In the genomic region with DNA sequence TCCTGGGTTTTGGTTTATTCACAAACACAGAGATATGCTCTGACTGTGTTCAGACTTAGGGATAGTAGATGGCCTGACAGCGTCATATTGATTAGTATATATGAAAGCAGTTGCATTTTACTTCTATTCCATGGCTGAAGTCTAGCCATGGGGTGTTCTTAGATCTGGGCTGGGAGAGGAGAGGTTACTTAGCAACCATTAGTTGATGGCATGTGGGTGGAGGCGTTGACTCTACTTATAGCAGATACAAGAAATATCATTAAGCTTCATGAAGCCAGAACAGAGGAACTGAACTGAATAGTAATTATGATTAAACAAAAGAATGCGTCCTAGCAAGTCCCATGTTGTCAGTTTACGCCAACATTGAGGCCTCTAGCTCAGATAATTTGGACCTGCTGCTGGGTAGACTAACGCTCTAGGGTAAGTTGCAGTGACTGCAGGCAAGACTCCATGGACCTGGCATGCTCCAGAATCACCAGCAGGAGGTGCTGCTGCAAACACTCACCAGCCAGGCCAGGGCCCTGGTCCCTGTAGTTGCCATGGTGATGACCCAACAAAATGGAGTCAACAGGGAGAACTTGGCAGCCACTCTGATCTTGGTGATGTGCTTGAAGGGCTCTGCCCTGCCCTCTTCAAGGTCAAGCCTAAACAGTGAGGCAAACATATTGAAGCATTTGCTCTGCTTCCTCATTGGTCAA, we compare ENCODE assay signal across 14 cellular contexts.
A peak's percentile ranks its signal among the peaks of the same experiment; 100 is the strongest.
DNase-seq lines count a peak whose midpoint lies in the region; ATAC-seq, FAIRE-seq and TF ChIP-seq lines count a peak whose summit lies in the region.
"Had no signal": no experiment of that assay in that cellular context is flagged by ENCODE, and none has a peak within 500 bp of the region (broad histone marks: within the 10 kb centered on the region; RNA-seq: fewer than 3 reads in every experiment).

No MANE protein-coding gene starts in this region.

- no TSS peak for BruUV-seq in Calu3 (replicated peaks; lab: Mats Ljungman, UMichigan)
- no TSS peak for BruUV-seq in HepG2 (replicated peaks; lab: Mats Ljungman, UMichigan)

- H3K9me3 ChIP-seq in WERI-Rb-1 (ENCODE audit: severe bottlenecking) = no peaks in the 10 kb centered on the region
- H3K9me3 ChIP-seq in HepG2 (ENCODE audit: low read length) = peaks cover 8% of the 10 kb centered on the region
- H3K9me3 ChIP-seq in neuronal stem cell (replicated peaks in 1 of 2; ENCODE audit: control insufficient read depth in 2 of 2, insufficient read depth in 1 of 2, low read depth in 1 of 2, low read length in 2 of 2) = peaks cover 6% of the 10 kb centered on the region in 2 donors
- peaks cover 0 to 4% (median 0%) of the 10 kb centered on the region in 3 donors for H3K9me3 ChIP-seq in esophagus squamous epithelium

- no peaks in the 10 kb centered on the region for H3K79me2 ChIP-seq in HepG2 (ENCODE audit: insufficient read depth, low read length)

- H3K18ac ChIP-seq in neuronal stem cell (ENCODE audit: low read length) = no peak overlapping the region

- H3K27me3 ChIP-seq in WERI-Rb-1 (ENCODE audit: insufficient read depth, low read depth, severe bottlenecking) = no peaks in the 10 kb centered on the region
- peaks cover 0 to 8% of the 10 kb centered on the region in 2 experiments; a peak in 2 of 5 replicates for H3K27me3 ChIP-seq in HepG2 (ENCODE audit: control insufficient read depth in 1 of 2, insufficient read depth in 2 of 2, low read length in 2 of 2)
- H3K27me3 ChIP-seq in neuronal stem cell (ENCODE audit: control insufficient read depth in 3 of 3, insufficient read depth in 3 of 3, low read depth in 1 of 3, low read length in 3 of 3) = peaks cover 0 to 2% (median 0%) of the 10 kb centered on the region in 3 experiments
- H3K27me3 ChIP-seq in esophagus squamous epithelium = no peaks in the 10 kb centered on the region

- peak; percentile 91 for TF ChIP-seq RAD21 in HepG2 (CRISPR knock-in tag; IDR thresholded peaks at IDR 0.05)

- H3K4me2 ChIP-seq in HepG2 (ENCODE audit: low read depth, low read length) (no peak overlapping the region), neuronal stem cell (ENCODE audit: insufficient read depth, low read length, poor library complexity, severe bottlenecking) (no peak overlapping the region)

- no peaks in the 10 kb centered on the region for H4K20me1 ChIP-seq in HepG2 (ENCODE audit: insufficient read depth, low read length)

- peak; percentile 89 for ATAC-seq in HepG2
- no peak for ATAC-seq in GM21447 (IDR thresholded peaks at IDR 0.05; ENCODE audit: unreplicated experiment)
- ATAC-seq: stimulated activated naive CD8-positive, alpha-beta T cell treated with anti-CD3 and anti-CD28 coated beads, Interleukin-15, Interleukin-2, amounts not matched to agents 100 U/mL and 50 U/mL, for 24 hours had no signal

- CTCF ChIA-PET in Calu3 (lab: Charles Lee) = no interaction called here
- CTCF ChIA-PET in HepG2 (lab: Yijun Ruan, JAX; ENCODE audit: low intra/inter-chr PET ratio, low total read pairs) = interaction anchor here (2.3 kb wide), 1 partner anchor 271 kb away, joined by 25 read pairs; no protein-coding TSS in a partner anchor

- TF ChIP-seq EP300 in HepG2 (IDR thresholded peaks at IDR 0.05; ENCODE audit: low read depth in 2 of 2, low read length in 2 of 2) (no peak), HepG2 (CRISPR knock-in tag; IDR thresholded peaks at IDR 0.05; ENCODE audit: borderline replicate concordance) (no peak)

- no peak overlapping the region for H3K27ac Mint-ChIP-seq in Calu3 (ENCODE audit: unreplicated experiment)
- H3K27ac Mint-ChIP-seq: activated naive CD4-positive, alpha-beta T cell treated with anti-CD3 and anti-CD28 coated beads, Interleukin-2, amount 50 U/mL, for 24 hours had no signal

- DNase-seq in Calu3 (no peak), HFF-Myc (ENCODE audit: extremely low read depth, low read depth) (no peak), WERI-Rb-1 (no peak), HepG2 (ENCODE audit: low spot score) (peak; percentile 59), neuronal stem cell (ENCODE audit: low spot score) (no peak), occipital lobe (lab: John Stamatoyannopoulos, UW) (no peak), esophagus squamous epithelium (lab: John Stamatoyannopoulos, UW) (no peak)
- DNase-seq: NCI-H1930; stimulated activated naive CD8-positive, alpha-beta T cell treated with anti-CD3 and anti-CD28 coated beads, Interleukin-15, Interleukin-2, amounts not matched to agents 100 U/mL and 50 U/mL, for 24 hours had no signal

- H3K4ac ChIP-seq in neuronal stem cell (ENCODE audit: low read length) = no peak overlapping the region

- H3K4me1 ChIP-seq in HepG2 (ENCODE audit: insufficient read depth, low read length) = peaks cover 6% of the 10 kb centered on the region
- peaks cover 0 to 2% of the 10 kb centered on the region in 2 donors for H3K4me1 ChIP-seq in neuronal stem cell (ENCODE audit: control insufficient read depth in 2 of 2, insufficient read depth in 1 of 2, low read depth in 1 of 2, low read length in 2 of 2)
- no peaks in the 10 kb centered on the region for H3K4me1 ChIP-seq in esophagus squamous epithelium

- no peak overlapping the region for H2BK15ac ChIP-seq in neuronal stem cell (ENCODE audit: low read length)

- no peak overlapping the region for H3K4me3 ChIP-seq in HFF-Myc (replicated peaks; ENCODE audit: low read depth, low read length)
- H3K4me3 ChIP-seq in WERI-Rb-1 (ENCODE audit: low read depth, low read length) = no peak overlapping the region
- no peak overlapping the region for H3K4me3 ChIP-seq in HepG2 (replicated peaks in 1 of 3; ENCODE audit: insufficient read depth in 1 of 3, low read depth in 2 of 3, low read length in 3 of 3)
- H3K4me3 ChIP-seq in neuronal stem cell (ENCODE audit: low read length in 2 of 2) = no peak overlapping the region
- H3K4me3 ChIP-seq in esophagus squamous epithelium = no peak overlapping the region
- H3K4me3 ChIP-seq: skin epidermis had no signal

- H3K9me3 Mint-ChIP-seq in Calu3 (ENCODE audit: low read depth, unreplicated experiment) = peaks cover 2% of the 10 kb centered on the region
- H3K9me3 Mint-ChIP-seq: activated naive CD4-positive, alpha-beta T cell treated with anti-CD3 and anti-CD28 coated beads, Interleukin-2, amount 50 U/mL, for 24 hours had no signal

- TF ChIP-seq CTCF in Calu3 (IDR thresholded peaks at IDR 0.05; ENCODE audit: unreplicated experiment) (peak; percentile 52), HFF-Myc (IDR thresholded peaks at IDR 0.05; ENCODE audit: low read depth, low read length, missing control alignments) (peak; percentile 40), WERI-Rb-1 (IDR thresholded peaks at IDR 0.05; ENCODE audit: low read depth, low read length) (peak; percentile 72), HepG2 (CRISPR knock-in tag; IDR thresholded peaks at IDR 0.05) (peak; percentile 82), esophagus squamous epithelium (IDR thresholded peaks at IDR 0.05) (peak in 2 of 6 experiments; percentile 10 to 32)

- H2BK5ac ChIP-seq in neuronal stem cell (ENCODE audit: low read length) = no peak overlapping the region

- no peak overlapping the region for H3K23ac ChIP-seq in neuronal stem cell (ENCODE audit: low read depth, low read length, poor library complexity)

- in situ Hi-C loops in HepG2 (cut with HindIII; ENCODE audit: extremely low pct_ligation_motif_present, low pct_unique_long_range_greater_than_20kb) = no loop called here

- H4K8ac ChIP-seq in neuronal stem cell (ENCODE audit: low read depth, low read length) = no peak overlapping the region

- H2BK120ac ChIP-seq in neuronal stem cell (ENCODE audit: low read depth, low read length) = no peak overlapping the region

- H4K91ac ChIP-seq in neuronal stem cell (ENCODE audit: low read depth, low read length, poor library complexity) = no peak overlapping the region

- no peaks in the 10 kb centered on the region for H3K36me3 Mint-ChIP-seq in Calu3 (ENCODE audit: insufficient read depth, unreplicated experiment)
- H3K36me3 Mint-ChIP-seq: activated naive CD4-positive, alpha-beta T cell treated with anti-CD3 and anti-CD28 coated beads, Interleukin-2, amount 50 U/mL, for 24 hours had no signal

- H2BK12ac ChIP-seq in neuronal stem cell (ENCODE audit: low read length) = no peak overlapping the region

- H2AK5ac ChIP-seq in neuronal stem cell (ENCODE audit: low read depth, low read length) = no peak overlapping the region

- H3K27me3 Mint-ChIP-seq in Calu3 (ENCODE audit: unreplicated experiment) = no peaks in the 10 kb centered on the region

- TF ChIP-seq POLR2A in HepG2 (IDR thresholded peaks at IDR 0.05; ENCODE audit: insufficient read depth in 1 of 2, low read depth in 2 of 2, low read length in 2 of 2) = no peak
- TF ChIP-seq POLR2A in esophagus squamous epithelium (IDR thresholded peaks at IDR 0.05) = no peak

- no peak overlapping the region for H3K9ac ChIP-seq in HepG2 (ENCODE audit: insufficient read depth, low read depth, low read length)
- no peak overlapping the region for H3K9ac ChIP-seq in neuronal stem cell (ENCODE audit: low read depth, low read length, poor library complexity)

- H3K14ac ChIP-seq in neuronal stem cell (ENCODE audit: low read length) = no peak overlapping the region

- no peak for FAIRE-seq in HepG2 (lab: Jason Lieb, UNC)
- FAIRE-seq: endometrium, TTC549 had no signal

- intact Hi-C loops in Calu3 (cut with micrococcal nuclease; ENCODE audit: unreplicated experiment) (no loop called here), HepG2 (cut with micrococcal nuclease; ENCODE audit: unreplicated experiment) (loop anchor here (1.0 kb wide), 1 partner anchor 271 kb away; no protein-coding TSS in a partner anchor), esophagus squamous epithelium (cut with DNase I) (no loop called here)

- H3K36me3 ChIP-seq in WERI-Rb-1 (no peaks in the 10 kb centered on the region), HepG2 (replicated peaks in 1 of 2; ENCODE audit: control insufficient read depth in 1 of 2, insufficient read depth in 2 of 2, low read length in 2 of 2) (no peaks in the 10 kb centered on the region), neuronal stem cell (replicated peaks in 1 of 2; ENCODE audit: control insufficient read depth in 2 of 2, insufficient read depth in 2 of 2, low read length in 2 of 2) (no peaks in the 10 kb centered on the region), esophagus squamous epithelium (no peaks in the 10 kb centered on the region)

- POLR2A ChIA-PET in HepG2 (lab: Yijun Ruan, JAX) = no interaction called here

- H3K4me3 Mint-ChIP-seq in Calu3 (ENCODE audit: low read depth, unreplicated experiment) = no peak overlapping the region
- H3K4me3 Mint-ChIP-seq: activated naive CD4-positive, alpha-beta T cell treated with anti-CD3 and anti-CD28 coated beads, Interleukin-2, amount 50 U/mL, for 24 hours had no signal

- no peak overlapping the region for H2AFZ ChIP-seq in HepG2 (ENCODE audit: low read length)
- no peak overlapping the region for H2AFZ ChIP-seq in neuronal stem cell (ENCODE audit: low read length)

- H3K4me1 Mint-ChIP-seq in Calu3 (ENCODE audit: low read depth, unreplicated experiment) = no peaks in the 10 kb centered on the region
- H3K4me1 Mint-ChIP-seq: activated naive CD4-positive, alpha-beta T cell treated with anti-CD3 and anti-CD28 coated beads, Interleukin-2, amount 50 U/mL, for 24 hours had no signal

- H3K79me1 ChIP-seq in neuronal stem cell (ENCODE audit: low read depth, low read length) = no peaks in the 10 kb centered on the region

- no peak overlapping the region for H3K27ac ChIP-seq in WERI-Rb-1
- no peak overlapping the region for H3K27ac ChIP-seq in HepG2 (ENCODE audit: extremely low read length, insufficient read depth, low read length)
- no peak overlapping the region for H3K27ac ChIP-seq in neuronal stem cell (replicated peaks; ENCODE audit: low read length)
- H3K27ac ChIP-seq in esophagus squamous epithelium = no peak overlapping the region
- H3K27ac ChIP-seq: skin epidermis had no signal

- 54% methylated on average over 5 of the region's 5 CpGs for WGBS in HepG2 (ENCODE audit: low lambda C conversion rate)
- no CpG with 5 or more reads among the region's 5 CpGs for WGBS in neuronal stem cell (ENCODE audit: extremely low coverage in 2 of 2, insufficient read length in 2 of 2, insufficient replicate concordance in 1 of 2), 2 donors
- WGBS in esophagus squamous epithelium, 2 donors = 38 to 63% methylated on average over 5 of the region's 5 CpGs
